Comparison of ENCODE assay signal across 1 cellular context in genomic region chr6:30589754-30590358, GRCh38.
A peak's percentile ranks its signal among the peaks of the same experiment; 100 is the strongest.
TF ChIP-seq lines count a peak whose summit lies in the region.

No MANE protein-coding gene starts in this region.

TF ChIP-seq in K562, 482 proteins besides CTCF, POLR2A, EP300 and RAD21:
- TF ChIP-seq RBFOX2 (IDR thresholded peaks at IDR 0.05; ENCODE audit: low read depth, low read length) (0 out of 2 replicates have a peak, but pooled peaks have one; percentile 30), RB1 (IDR thresholded peaks at IDR 0.05; ENCODE audit: low read depth) (no peak)
